In genomic region chr5:139131062-139131856, GRCh38 we compare ENCODE assay signal across 10 cellular contexts.
DNase-seq lines count a peak whose midpoint lies in the region; ATAC-seq and TF ChIP-seq lines count a peak whose summit lies in the region.
"Had no signal": no experiment of that assay in that cellular context is flagged by ENCODE, and none has a peak within 500 bp of the region (broad histone marks: within the 10 kb centered on the region; RNA-seq: fewer than 3 reads in every experiment).

No MANE protein-coding gene starts in this region.

- H3K27me3 ChIP-seq in iPS-18a (ENCODE audit: control insufficient read depth, insufficient read depth, low read length) = no peaks in the 10 kb centered on the region

- no peak for TF ChIP-seq CTCF in Calu3 (IDR thresholded peaks at IDR 0.05; ENCODE audit: unreplicated experiment)

- H3K9me3 ChIP-seq in iPS-18a (ENCODE audit: control insufficient read depth, low read depth, low read length) (no peaks in the 10 kb centered on the region), T-helper 17 cell (ENCODE audit: control insufficient read depth, low read length, poor library complexity, severe bottlenecking) (no peaks in the 10 kb centered on the region)

- no TSS peak for BruUV-seq in Calu3 (replicated peaks; lab: Mats Ljungman, UMichigan)

- H3K4me1 Mint-ChIP-seq in T-helper 17 cell = peaks cover 18% of the 10 kb centered on the region
- peaks cover 7% of the 10 kb centered on the region for H3K4me1 Mint-ChIP-seq in Calu3 (ENCODE audit: low read depth, unreplicated experiment)

- intact Hi-C loops in sciatic nerve (cut with DNase I) = no loop called here
- intact Hi-C loops in Calu3 (cut with micrococcal nuclease; ENCODE audit: unreplicated experiment) = loop anchor here (10.0 kb wide), 1 partner anchor 206 kb away; no protein-coding TSS in a partner anchor

- H3K9me3 Mint-ChIP-seq in Calu3 (ENCODE audit: low read depth, unreplicated experiment) = no peaks in the 10 kb centered on the region
- H3K9me3 Mint-ChIP-seq: neural crest cell had no signal

- H3K36me3 Mint-ChIP-seq in T-helper 17 cell (ENCODE audit: low read depth) (peaks cover 10% of the 10 kb centered on the region), Calu3 (ENCODE audit: insufficient read depth, unreplicated experiment) (no peaks in the 10 kb centered on the region)

- H3K27ac ChIP-seq in iPS-18a (ENCODE audit: low read length) = no peak overlapping the region

- H3K36me3 ChIP-seq in iPS-18a (ENCODE audit: control insufficient read depth, low read depth, low read length) = no peaks in the 10 kb centered on the region

- CTCF ChIA-PET in Calu3 (lab: Charles Lee) = interaction anchor here (1.7 kb wide), 1 partner anchor 10 kb away, joined by 3 read pairs; no protein-coding TSS in a partner anchor

- DNase-seq in G401 (ENCODE audit: low spot score) (peak; percentile 92), anterior cingulate cortex (lab: John Stamatoyannopoulos, UW) (peak in 53 of 58 donors; percentile 24 to 86 (median 64)), sciatic nerve (ENCODE audit: low spot score) (peak; percentile 55), T-helper 17 cell (no peak), NCI-H2029 treated with DMSO at 0.1 percent for 48 hours (lab: John Stamatoyannopoulos, UW) (no peak), amniotic stem cell (lab: John Stamatoyannopoulos, UW) (no peak), Calu3 (no peak)
- DNase-seq: EL had no signal

- no peak overlapping the region for H3K9ac ChIP-seq in iPS-18a (ENCODE audit: low read length)

- H3K27me3 Mint-ChIP-seq in T-helper 17 cell = no peaks in the 10 kb centered on the region
- no peaks in the 10 kb centered on the region for H3K27me3 Mint-ChIP-seq in Calu3 (ENCODE audit: unreplicated experiment)

- peak; percentile 74 for ATAC-seq in sciatic nerve
- ATAC-seq in T-helper 17 cell = no peak

- peaks cover 19% of the 10 kb centered on the region for H3K4me1 ChIP-seq in iPS-18a (ENCODE audit: control insufficient read depth, low read depth, low read length)

- H3K4me3 ChIP-seq in iPS-18a (ENCODE audit: low read length) = peak overlapping the region; percentile 11

- H3K4me3 Mint-ChIP-seq in T-helper 17 cell = no peak overlapping the region
- H3K4me3 Mint-ChIP-seq in Calu3 (ENCODE audit: low read depth, unreplicated experiment) = no peak overlapping the region
- H3K4me3 Mint-ChIP-seq: neural crest cell had no signal

- in situ Hi-C loops in G401 (cut with HindIII; ENCODE audit: low sequenced_read_pairs) = no loop called here

- H3K27ac Mint-ChIP-seq in T-helper 17 cell (no peak overlapping the region), Calu3 (ENCODE audit: unreplicated experiment) (no peak overlapping the region)

Comparison
In these comparisons a context has a peak if more than half of its experiments do, and no peak if none do; other contexts are left out.
1. DNase-seq: peak in G401 (single experiment), anterior cingulate cortex (53 of 58) and sciatic nerve (single experiment); none in T-helper 17 cell (0 of 3), NCI-H2029 treated with DMSO at 0.1 percent for 48 hours (single experiment), amniotic stem cell (single experiment) and Calu3 (single experiment).